In genomic region chr2:70301344-70302194, GRCh38 we compare ENCODE assay signal across 8 cellular contexts. TPM values are rescaled to one million over a fixed set of nuclear protein-coding genes. Genes with fewer than 3 reads are reported as not detected.
DNase-seq lines count a peak whose midpoint lies in the region; ATAC-seq, FAIRE-seq and TF ChIP-seq lines count a peak whose summit lies in the region.

FAM136A (minus strand) TSS chr2:70302067; CDS start chr2:70302011, 56 bp downstream.

- peak within 1 kb of the TSS; percentile 6 for H3K27ac ChIP-seq in endothelial cell of umbilical vein (ENCODE audit: insufficient read depth, low read depth, low read length)

- TSS peak; percentile 9 for BruUV-seq in endothelial cell of umbilical vein (replicated peaks; lab: Mats Ljungman, UMichigan)

- peak; percentile 93 for TF ChIP-seq POLR2A in endothelial cell of umbilical vein (IDR thresholded peaks at IDR 0.05; ENCODE audit: low read depth, low read length)

- peak within 1 kb of the TSS; percentile 82 for H2AFZ ChIP-seq in endothelial cell of umbilical vein (ENCODE audit: low read depth, low read length)

- H3K9me3 ChIP-seq in endothelial cell of umbilical vein (replicated peaks; ENCODE audit: control insufficient read depth, insufficient read depth, low read length): no peaks in the 10 kb centered on the region

- H3K9ac ChIP-seq in endothelial cell of umbilical vein (replicated peaks; ENCODE audit: extremely low read depth, insufficient read depth, low read length): peak within 1 kb of the TSS; percentile 60

- H3K4me2 ChIP-seq in endothelial cell of umbilical vein (ENCODE audit: insufficient read depth, low read length): peak within 1 kb of the TSS; percentile 62

- CTCF ChIA-PET in endothelial cell of umbilical vein (lab: Charles Lee): interaction anchor here (0.6 to 6.2 kb wide), 19 partner anchors 8 to 646 kb away, joined by 3 to 223 read pairs (median 4); partner anchors contain the start of genes C2orf42, FIGLA and SNRPG

- dilution Hi-C loops in endothelial cell of umbilical vein (cut with MboI; ENCODE audit: extremely low pct_ligation_motif_present, low sequenced_read_pairs): no loop called here

- peaks cover 5% of the 10 kb centered on the region for H3K4me1 ChIP-seq in endothelial cell of umbilical vein (ENCODE audit: control insufficient read depth, extremely low read depth, insufficient read depth, low read length)

- intact Hi-C loops in endothelial cell of umbilical vein (cut with micrococcal nuclease): loop anchor here (1.0 to 10.0 kb wide), 5 partner anchors 8 to 646 kb away; partner anchors contain the start of genes SNRPG and TGFA

- peak; percentile 70 to 97 for TF ChIP-seq CTCF in endothelial cell of umbilical vein (IDR thresholded peaks at IDR 0.05; ENCODE audit: extremely low read depth in 1 of 2, insufficient read depth in 1 of 2, low read depth in 1 of 2, low read length in 2 of 2)

- H3K4me3 ChIP-seq in endothelial cell of umbilical vein (replicated peaks in 1 of 3; ENCODE audit: insufficient read depth in 1 of 3, low read depth in 1 of 3, low read length in 3 of 3): peak within 1 kb of the TSS; percentile 52 to 90 (median 62)

- peaks cover 8% of the 10 kb centered on the region for H3K79me2 ChIP-seq in endothelial cell of umbilical vein (ENCODE audit: control insufficient read depth, insufficient read depth, low read length)

- H3K27me3 ChIP-seq in endothelial cell of umbilical vein (ENCODE audit: control insufficient read depth in 2 of 2, insufficient read depth in 2 of 2, low read length in 2 of 2): no peaks in the 10 kb centered on the region

- no peaks in the 10 kb centered on the region for H3K9me1 ChIP-seq in endothelial cell of umbilical vein (replicated peaks; ENCODE audit: control insufficient read depth, extremely low read depth, insufficient read depth, low read length)

- POLR2A ChIA-PET in endothelial cell of umbilical vein (lab: Charles Lee): no interaction called here

- H4K20me1 ChIP-seq in endothelial cell of umbilical vein (replicated peaks; ENCODE audit: control insufficient read depth, extremely low read depth, insufficient read depth, low read length): no peaks in the 10 kb centered on the region

- ATAC-seq in GM19452 (IDR thresholded peaks at IDR 0.05; ENCODE audit: unreplicated experiment): peak; percentile 74

- H3K36me3 ChIP-seq in endothelial cell of umbilical vein (ENCODE audit: control insufficient read depth in 2 of 2, extremely low read depth in 1 of 2, insufficient read depth in 2 of 2, low read length in 2 of 2): peaks cover 3 to 5% of the 10 kb centered on the region in 2 experiments

- DNase-seq in CMK (ENCODE audit: low read depth): peak; percentile 74
- peak; percentile 84 for DNase-seq in HPDE6-E6E7 (ENCODE audit: extremely low spot score)
- DNase-seq in NOMO-1 treated with dmso at 0.1 percent for 144 hours (lab: John Stamatoyannopoulos, UW; ENCODE audit: unreplicated experiment): peak; percentile 75
- DNase-seq in activated CD8-positive, alpha-beta memory T cell treated with anti-CD3 and anti-CD28 coated beads, Interleukin-2, amount 50 U/mL, for 24 hours (ENCODE audit: extremely low read depth): peak; percentile 71
- DNase-seq in endothelial cell of umbilical vein (ENCODE audit: low read depth, low spot score): peak; percentile 80
- DNase-seq in middle frontal gyrus (ENCODE audit: extremely low spot score, low spot score): peak; percentile 59
- DNase-seq in stimulated activated CD8-positive, alpha-beta memory T cell treated with anti-CD3 and anti-CD28 coated beads, Interleukin-2, amount 100 ng/mL, for 1 hour (ENCODE audit: low read depth in 2 of 2): peak; percentile 79

- no peak for FAIRE-seq in endothelial cell of umbilical vein (lab: Jason Lieb, UNC)

TF ChIP-seq in endothelial cell of umbilical vein, 7 proteins besides CTCF, POLR2A, EP300 and RAD21:
- TF ChIP-seq EZH2 (IDR thresholded peaks at IDR 0.05; ENCODE audit: borderline replicate concordance, low read depth, low read length, severe bottlenecking): no peak
- TF ChIP-seq POLR2AphosphoS5 (IDR thresholded peaks at IDR 0.05; ENCODE audit: insufficient read depth, low read depth, low read length): peak; percentile 95
- no peak for TF ChIP-seq GATA2 (IDR thresholded peaks at IDR 0.05; ENCODE audit: insufficient read depth, insufficient read length, low read depth, low read length)

RNA-seq across cellular contexts. Expression of gene FAM136A, which starts in this region (rescaled TPM):
- 42.4 and 45.7 TPM in 2 replicates for total RNA-seq in endothelial cell of umbilical vein
- 24.0 and 28.3 TPM in 2 replicates for polyA plus RNA-seq in endothelial cell of umbilical vein
- polyA plus RNA-seq in endothelial cell of umbilical vein (2011; cell fraction: cytosol; rRNA removed): 36.3 and 37.8 TPM in 2 replicates
- 46.5 and 64.6 TPM in 2 replicates for polyA plus RNA-seq in endothelial cell of umbilical vein (2011; cell fraction: nucleus; rRNA removed)
- polyA plus RNA-seq in endothelial cell of umbilical vein (2012): 36.3 and 56.5 TPM in 2 replicates
- 13.2 and 16.5 TPM in 2 replicates for polyA minus RNA-seq in endothelial cell of umbilical vein
- polyA minus RNA-seq in endothelial cell of umbilical vein (2011; cell fraction: cytosol; rRNA and poly(A)+ RNA removed): 32.4 TPM
- polyA minus RNA-seq in endothelial cell of umbilical vein (2011; cell fraction: nucleus; rRNA and poly(A)+ RNA removed): 6.8 and 7.1 TPM in 2 replicates

Comparison
In these comparisons a context has a peak if more than half of its experiments do, and no peak if none do; other contexts are left out.
1. Peak in every context shown above with its lines: DNase-seq, ATAC-seq, H3K4me3 ChIP-seq and H3K27ac ChIP-seq.